In the genomic region with DNA sequence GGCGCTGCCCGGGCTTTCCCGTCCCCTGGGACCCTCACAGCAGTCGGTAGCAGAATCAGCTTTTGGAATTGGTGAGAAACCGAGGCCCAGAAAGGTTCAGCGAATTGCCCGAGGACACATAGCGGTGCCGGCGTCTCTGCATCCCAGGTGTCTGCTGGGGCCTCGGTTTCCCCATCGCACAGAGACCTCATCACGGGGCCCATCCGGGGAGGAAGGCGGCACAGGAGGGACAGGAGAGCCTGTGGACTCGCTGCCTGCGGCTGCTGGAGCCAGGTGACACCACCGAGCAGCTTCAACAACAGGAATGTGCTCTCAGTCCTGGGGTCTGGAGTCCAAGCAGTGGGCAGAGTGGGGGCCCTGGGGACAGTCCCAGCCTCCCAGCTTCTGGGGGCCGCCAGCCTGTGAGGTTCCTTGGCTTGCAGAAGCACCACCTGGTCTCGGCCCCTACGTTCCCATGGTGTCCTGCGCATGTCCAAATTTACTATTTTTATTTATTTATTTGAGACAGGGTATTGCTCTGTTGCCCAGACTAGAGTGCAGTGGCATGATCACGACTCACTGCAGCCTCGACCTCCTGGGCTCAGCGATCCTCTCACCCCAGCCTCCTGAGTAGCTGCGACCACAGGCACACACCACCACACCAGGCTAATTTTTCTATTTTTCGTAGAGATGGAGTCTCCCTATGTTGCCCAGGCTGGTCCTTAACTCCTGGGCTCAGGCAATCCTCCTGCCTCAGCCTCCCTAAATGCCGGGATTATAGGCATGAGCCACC, we compare ENCODE assay signal across 1 cellular context.
TF ChIP-seq lines count a peak whose summit lies in the region.

No MANE protein-coding gene starts in this region.

TF ChIP-seq in IMR-90, 13 proteins besides CTCF, POLR2A, EP300 and RAD21 (continued from another document):
- TF ChIP-seq, protein P1, sequence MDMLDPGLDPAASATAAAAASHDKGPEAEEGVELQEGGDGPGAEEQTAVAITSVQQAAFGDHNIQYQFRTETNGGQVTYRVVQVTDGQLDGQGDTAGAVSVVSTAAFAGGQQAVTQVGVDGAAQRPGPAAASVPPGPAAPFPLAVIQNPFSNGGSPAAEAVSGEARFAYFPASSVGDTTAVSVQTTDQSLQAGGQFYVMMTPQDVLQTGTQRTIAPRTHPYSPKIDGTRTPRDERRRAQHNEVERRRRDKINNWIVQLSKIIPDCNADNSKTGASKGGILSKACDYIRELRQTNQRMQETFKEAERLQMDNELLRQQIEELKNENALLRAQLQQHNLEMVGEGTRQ (IDR thresholded peaks at IDR 0.05; ENCODE audit: low read depth, low read length): no peak
